ENCODE assay signal across 36 cellular contexts in the genomic region with DNA sequence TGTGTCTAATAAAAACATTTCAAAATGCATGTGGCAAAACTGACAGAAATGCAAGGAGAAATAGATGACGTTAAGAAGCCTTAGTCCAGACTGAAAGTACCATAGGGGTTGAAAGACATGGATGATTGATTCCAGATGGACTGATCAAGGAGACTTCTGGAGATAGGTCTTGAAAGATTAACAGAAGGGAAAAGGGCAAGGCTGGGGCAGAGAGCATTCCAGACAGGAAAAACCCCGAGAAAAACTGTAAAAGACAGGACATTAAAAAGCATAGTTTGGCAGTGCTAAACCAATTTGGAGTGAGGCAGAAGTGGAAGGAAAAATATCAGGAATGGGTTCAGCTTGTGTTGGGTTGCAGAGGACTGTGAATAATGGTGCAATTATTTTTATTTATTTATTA.
DNase-seq lines count a peak whose midpoint lies in the region; ATAC-seq and TF ChIP-seq lines count a peak whose summit lies in the region.
"Had no signal": no experiment of that assay in that cellular context is flagged by ENCODE, and none has a peak within 500 bp of the region (broad histone marks: within the 10 kb centered on the region; RNA-seq: fewer than 3 reads in every experiment).

No MANE protein-coding gene starts in this region.

- no peak overlapping the region for H3K4me3 ChIP-seq in breast epithelium
- H3K4me3 ChIP-seq: esophagus muscularis mucosa, left lung, pancreas, SK-N-MC had no signal

- TF ChIP-seq CTCF in MCF 10A (IDR thresholded peaks at IDR 0.05; ENCODE audit: unreplicated experiment) (no peak), breast epithelium (IDR thresholded peaks at IDR 0.05) (no peak)

- no peaks in the 10 kb centered on the region for H3K36me3 ChIP-seq in breast epithelium
- H3K36me3 ChIP-seq: esophagus muscularis mucosa, left lung, pancreas had no signal

- intact Hi-C loops in MCF 10A (cut with micrococcal nuclease) = no loop called here
- intact Hi-C loops in breast epithelium (cut with DNase I; ENCODE audit: low total_unique reads) = no loop called here

- H3K27ac ChIP-seq in breast epithelium = no peak overlapping the region
- H3K27ac ChIP-seq: esophagus muscularis mucosa, left lung, pancreas, SK-N-MC had no signal

- no peaks in the 10 kb centered on the region for H3K27me3 ChIP-seq in breast epithelium
- H3K27me3 ChIP-seq: esophagus muscularis mucosa, left lung, pancreas had no signal

- peaks cover 5% of the 10 kb centered on the region for H3K4me1 Mint-ChIP-seq in MCF 10A (ENCODE audit: insufficient read depth, unreplicated experiment)
- H3K4me1 Mint-ChIP-seq: activated CD8-positive, alpha-beta memory T cell treated with anti-CD3 and anti-CD28 coated beads, Interleukin-2, amount 10 ng/mL, durations not matched to agents 7 days and 5 days; activated naive CD8-positive, alpha-beta T cell treated with anti-CD3 and anti-CD28 coated beads, Interleukin-2, amount 10 ng/mL, durations not matched to agents 7 days and 5 days; CD4-positive, alpha-beta memory T cell; immature natural killer cell had no signal

- no TSS peak for BruUV-seq in MCF 10A (replicated peaks; lab: Mats Ljungman, UMichigan)

- H3K27me3 Mint-ChIP-seq in MCF 10A (ENCODE audit: insufficient read depth, unreplicated experiment) = no peaks in the 10 kb centered on the region
- H3K27me3 Mint-ChIP-seq: activated CD8-positive, alpha-beta memory T cell treated with anti-CD3 and anti-CD28 coated beads, Interleukin-2, amount 10 ng/mL, durations not matched to agents 7 days and 5 days; CD4-positive, alpha-beta memory T cell; memory B cell; stimulated activated memory B cell treated with anti-CD40 and anti-IgM and Interleukin-4, amounts not matched to agents 10 μg/mL and 1 μg/mL and 100 μg/mL, for 72 hours; type B pancreatic cell had no signal

- no peak for ATAC-seq in left lobe of liver
- ATAC-seq: activated CD4-positive, CD25-positive, alpha-beta regulatory T cell treated with anti-CD3 and anti-CD28 coated beads, Interleukin-2, amount 50 U/mL, for 24 hours; activated CD8-positive, alpha-beta memory T cell treated with anti-CD3 and anti-CD28 coated beads, Interleukin-2, amount 10 ng/mL, durations not matched to agents 7 days and 5 days; HepG2; left lung; stimulated activated memory B cell treated with anti-CD40 and anti-IgM and Interleukin-4, amounts not matched to agents 10 μg/mL and 1 μg/mL and 100 μg/mL, for 72 hours had no signal

- peak overlapping the region; percentile 8 for H3K27ac Mint-ChIP-seq in MCF 10A (ENCODE audit: low read depth, unreplicated experiment)
- H3K27ac Mint-ChIP-seq: activated CD8-positive, alpha-beta memory T cell treated with anti-CD3 and anti-CD28 coated beads, Interleukin-2, amount 10 ng/mL, durations not matched to agents 7 days and 5 days; activated naive CD8-positive, alpha-beta T cell treated with anti-CD3 and anti-CD28 coated beads, Interleukin-2, amount 10 ng/mL, durations not matched to agents 7 days and 5 days; CD4-positive, alpha-beta memory T cell; immature natural killer cell; memory B cell; stimulated activated memory B cell treated with anti-CD40 and anti-IgM and Interleukin-4, amounts not matched to agents 10 μg/mL and 1 μg/mL and 100 μg/mL, for 72 hours; type B pancreatic cell had no signal

- DNase-seq in MCF 10A (ENCODE audit: unreplicated experiment) (no peak), breast epithelium (ENCODE audit: low spot score in 2 of 2) (no peak), SK-N-DZ (ENCODE audit: low spot score) (peak; percentile 89), glomerular visceral epithelial cell (ENCODE audit: extremely low spot score) (peak; percentile 58), DMS 273 (lab: John Stamatoyannopoulos, UW; ENCODE audit: unreplicated experiment) (no peak), GDM1 (lab: John Stamatoyannopoulos, UW) (no peak), left lobe of liver (ENCODE audit: low spot score) (no peak), SW 1271 (lab: John Stamatoyannopoulos, UW) (no peak)
- DNase-seq: 8988T; activated CD4-positive, alpha-beta T cell treated with anti-CD3 and anti-CD28 coated beads, Interleukin-2, amount 50 U/mL, for 4 hours; activated CD8-positive, alpha-beta memory T cell treated with anti-CD3 and anti-CD28 coated beads, Interleukin-2, amount 10 ng/mL, durations not matched to agents 7 days and 5 days; activated gamma-delta T cell treated with Interleukin-2 at 50 U/mL for 16 hours; activated naive CD8-positive, alpha-beta T cell treated with anti-CD3 and anti-CD28 coated beads, Interleukin-2, amount 10 ng/mL, durations not matched to agents 7 days and 5 days; activated T-cell treated with anti-CD3 and anti-CD28 coated beads, Interleukin-2, amount 50 U/mL, for 48 hours; CD4-positive, alpha-beta memory T cell; dermis blood vessel endothelial cell; DMS 273 treated with DMSO at 0.1 percent for 48 hours; EL; H7; hypothalamus; immature natural killer cell; Kasumi-1; left lung; NCI-H1436; NCI-H2107; NCI-H774; pancreas; retina; T-helper 2 cell had no signal

- no peaks in the 10 kb centered on the region for H3K4me1 ChIP-seq in breast epithelium
- H3K4me1 ChIP-seq: esophagus muscularis mucosa, left lung, pancreas had no signal

- H3K4me3 Mint-ChIP-seq in MCF 10A (ENCODE audit: unreplicated experiment) = no peak overlapping the region
- H3K4me3 Mint-ChIP-seq: activated CD8-positive, alpha-beta memory T cell treated with anti-CD3 and anti-CD28 coated beads, Interleukin-2, amount 10 ng/mL, durations not matched to agents 7 days and 5 days; activated naive CD8-positive, alpha-beta T cell treated with anti-CD3 and anti-CD28 coated beads, Interleukin-2, amount 10 ng/mL, durations not matched to agents 7 days and 5 days; CD4-positive, alpha-beta memory T cell; immature natural killer cell; memory B cell; stimulated activated memory B cell treated with anti-CD40 and anti-IgM and Interleukin-4, amounts not matched to agents 10 μg/mL and 1 μg/mL and 100 μg/mL, for 72 hours; type B pancreatic cell had no signal

- no peaks in the 10 kb centered on the region for H3K9me3 Mint-ChIP-seq in MCF 10A (ENCODE audit: unreplicated experiment)
- H3K9me3 Mint-ChIP-seq: activated naive CD8-positive, alpha-beta T cell treated with anti-CD3 and anti-CD28 coated beads, Interleukin-2, amount 10 ng/mL, durations not matched to agents 7 days and 5 days; memory B cell; stimulated activated memory B cell treated with anti-CD40 and anti-IgM and Interleukin-4, amounts not matched to agents 10 μg/mL and 1 μg/mL and 100 μg/mL, for 72 hours had no signal

- CTCF ChIA-PET in MCF 10A (lab: Yijun Ruan, JAX) = no interaction called here

- TF ChIP-seq POLR2A in breast epithelium (IDR thresholded peaks at IDR 0.05) = no peak

- H3K9me3 ChIP-seq in breast epithelium = no peaks in the 10 kb centered on the region
- H3K9me3 ChIP-seq: esophagus muscularis mucosa, pancreas had no signal

- H3K36me3 Mint-ChIP-seq in MCF 10A (ENCODE audit: insufficient read depth, unreplicated experiment) = no peaks in the 10 kb centered on the region
- H3K36me3 Mint-ChIP-seq: activated CD8-positive, alpha-beta memory T cell treated with anti-CD3 and anti-CD28 coated beads, Interleukin-2, amount 10 ng/mL, durations not matched to agents 7 days and 5 days; activated naive CD8-positive, alpha-beta T cell treated with anti-CD3 and anti-CD28 coated beads, Interleukin-2, amount 10 ng/mL, durations not matched to agents 7 days and 5 days; CD4-positive, alpha-beta memory T cell; immature natural killer cell; stimulated activated memory B cell treated with anti-CD40 and anti-IgM and Interleukin-4, amounts not matched to agents 10 μg/mL and 1 μg/mL and 100 μg/mL, for 72 hours; type B pancreatic cell had no signal

- POLR2A ChIA-PET in MCF 10A (lab: Yijun Ruan, JAX) = no interaction called here

Comparison
In these comparisons a context has a peak if more than half of its experiments do, and no peak if none do; other contexts are left out.
1. DNase-seq: peak in SK-N-DZ (single experiment) and glomerular visceral epithelial cell (single experiment); none in MCF 10A (single experiment), breast epithelium (0 of 2), DMS 273 (single experiment), GDM1 (single experiment), left lobe of liver (single experiment) and SW 1271 (0 of 2).